Comparison of ENCODE assay signal across 8 cellular contexts in genomic region chr13:24274452-24274971, GRCh38. TPM values are rescaled to one million over a fixed set of nuclear protein-coding genes. Genes with fewer than 3 reads are reported as not detected.
DNase-seq lines count a peak whose midpoint lies in the region; ATAC-seq, FAIRE-seq and TF ChIP-seq lines count a peak whose summit lies in the region.

No MANE protein-coding gene starts in this region.

- H3K4me3 ChIP-seq in prostate gland = no peak overlapping the region

- no peak for TF ChIP-seq CTCF in prostate gland (IDR thresholded peaks at IDR 0.05)

- H3K9me3 ChIP-seq in prostate gland = no peaks in the 10 kb centered on the region

- no peak overlapping the region for H3K27ac ChIP-seq in prostate gland

- H3K9me3 Mint-ChIP-seq in activated CD8-positive, alpha-beta T cell treated with anti-CD3 and anti-CD28 coated beads, Interleukin-2, amount 10 ng/mL, durations not matched to agents 7 days and 5 days (ENCODE audit: insufficient read depth) = no peaks in the 10 kb centered on the region

- DNase-seq in GM19239 (ENCODE audit: insufficient read length, low spot score) (no peak), Right ventricle myocardium superior (peak; percentile 58), prostate gland (ENCODE audit: low spot score) (no peak), NCI-H1694 (lab: John Stamatoyannopoulos, UW) (no peak), NCI-H1048 (lab: John Stamatoyannopoulos, UW) (no peak)
- DNase-seq in activated CD8-positive, alpha-beta T cell treated with anti-CD3 and anti-CD28 coated beads, Interleukin-2, amount 10 ng/mL, durations not matched to agents 7 days and 5 days = peak; percentile 69
- peak in 2 of 3 donors; percentile 56 to 70 for DNase-seq in stimulated activated CD4-positive, alpha-beta T cell treated with anti-CD3 and anti-CD28 coated beads, TNF-alpha, amount 100 ng/mL, for 48 hours (ENCODE audit: low read depth in 3 of 3)

- H3K36me3 Mint-ChIP-seq in activated CD8-positive, alpha-beta T cell treated with anti-CD3 and anti-CD28 coated beads, Interleukin-2, amount 10 ng/mL, durations not matched to agents 7 days and 5 days (ENCODE audit: low read depth) = peaks cover 46% of the 10 kb centered on the region

- 36% methylated on average over 6 of the region's 6 CpGs for WGBS in prostate gland

- peaks cover 7% of the 10 kb centered on the region for H3K4me1 ChIP-seq in prostate gland (replicated peaks)

- peak overlapping the region; percentile 96 for H3K27ac Mint-ChIP-seq in activated CD8-positive, alpha-beta T cell treated with anti-CD3 and anti-CD28 coated beads, Interleukin-2, amount 10 ng/mL, durations not matched to agents 7 days and 5 days

- intact Hi-C loops in Right ventricle myocardium superior (cut with DNase I) = no loop called here
- intact Hi-C loops in prostate gland (cut with DNase I) = no loop called here

- CTCF ChIA-PET in activated CD8-positive, alpha-beta T cell treated with anti-CD3 and anti-CD28 coated beads, Interleukin-2, amount 10 ng/mL, durations not matched to agents 7 days and 5 days (lab: Charles Lee) = interaction anchor here (1.1 to 3.3 kb wide), 6 partner anchors 10 to 46 kb away, joined by 4 to 26 read pairs (median 10); no protein-coding TSS in a partner anchor

- H3K27me3 Mint-ChIP-seq in activated CD8-positive, alpha-beta T cell treated with anti-CD3 and anti-CD28 coated beads, Interleukin-2, amount 10 ng/mL, durations not matched to agents 7 days and 5 days (ENCODE audit: low read depth) = no peaks in the 10 kb centered on the region

- no peak for TF ChIP-seq POLR2A in prostate gland (IDR thresholded peaks at IDR 0.05)

- H3K4me1 Mint-ChIP-seq in activated CD8-positive, alpha-beta T cell treated with anti-CD3 and anti-CD28 coated beads, Interleukin-2, amount 10 ng/mL, durations not matched to agents 7 days and 5 days (ENCODE audit: low read depth) = peaks cover 89% of the 10 kb centered on the region

- peak; percentile 48 for ATAC-seq in HG03135 (IDR thresholded peaks at IDR 0.05; ENCODE audit: unreplicated experiment)
- ATAC-seq in activated CD8-positive, alpha-beta T cell treated with anti-CD3 and anti-CD28 coated beads, Interleukin-2, amount 10 ng/mL, durations not matched to agents 7 days and 5 days = peak; percentile 38
- ATAC-seq in Right ventricle myocardium superior (ENCODE audit: poor library complexity) = no peak

- H3K27me3 ChIP-seq in prostate gland (replicated peaks; ENCODE audit: insufficient read depth) = no peaks in the 10 kb centered on the region

- no peaks in the 10 kb centered on the region for H3K36me3 ChIP-seq in prostate gland

- POLR2A ChIA-PET in activated CD8-positive, alpha-beta T cell treated with anti-CD3 and anti-CD28 coated beads, Interleukin-2, amount 10 ng/mL, durations not matched to agents 7 days and 5 days (lab: Charles Lee) = interaction anchor here (0.6 to 12.1 kb wide), 7 partner anchors 10 to 41 kb away, joined by 3 to 312 read pairs (median 5); no protein-coding TSS in a partner anchor

- peak overlapping the region; percentile 55 for H3K4me3 Mint-ChIP-seq in activated CD8-positive, alpha-beta T cell treated with anti-CD3 and anti-CD28 coated beads, Interleukin-2, amount 10 ng/mL, durations not matched to agents 7 days and 5 days

- peak; percentile 99 for FAIRE-seq in GM19239 (lab: Jason Lieb, UNC)

RNA-seq across cellular contexts. Expression of gene C1QTNF9, which starts 34.9 kb away (rescaled TPM):
- not detected for total RNA-seq in activated CD8-positive, alpha-beta T cell treated with anti-CD3 and anti-CD28 coated beads, Interleukin-2, amount 10 ng/mL, durations not matched to agents 7 days and 5 days
- 2.5 TPM for total RNA-seq in Right ventricle myocardium superior
- total RNA-seq in prostate gland = under 1 TPM in 1 of 2 donors, not detected in 1; 0.85 TPM

Comparison
In these comparisons a context has a peak if more than half of its experiments do, and no peak if none do; other contexts are left out.
1. DNase-seq: peak in activated CD8-positive, alpha-beta T cell treated with anti-CD3 and anti-CD28 coated beads, Interleukin-2, amount 10 ng/mL, durations not matched to agents 7 days and 5 days (single experiment), Right ventricle myocardium superior (single experiment) and stimulated activated CD4-positive, alpha-beta T cell treated with anti-CD3 and anti-CD28 coated beads, TNF-alpha, amount 100 ng/mL, for 48 hours (2 of 3); none in GM19239 (single experiment), prostate gland (single experiment), NCI-H1694 (single experiment) and NCI-H1048 (single experiment).